12 cellular contexts compared by ENCODE assay signal in the genomic region with DNA sequence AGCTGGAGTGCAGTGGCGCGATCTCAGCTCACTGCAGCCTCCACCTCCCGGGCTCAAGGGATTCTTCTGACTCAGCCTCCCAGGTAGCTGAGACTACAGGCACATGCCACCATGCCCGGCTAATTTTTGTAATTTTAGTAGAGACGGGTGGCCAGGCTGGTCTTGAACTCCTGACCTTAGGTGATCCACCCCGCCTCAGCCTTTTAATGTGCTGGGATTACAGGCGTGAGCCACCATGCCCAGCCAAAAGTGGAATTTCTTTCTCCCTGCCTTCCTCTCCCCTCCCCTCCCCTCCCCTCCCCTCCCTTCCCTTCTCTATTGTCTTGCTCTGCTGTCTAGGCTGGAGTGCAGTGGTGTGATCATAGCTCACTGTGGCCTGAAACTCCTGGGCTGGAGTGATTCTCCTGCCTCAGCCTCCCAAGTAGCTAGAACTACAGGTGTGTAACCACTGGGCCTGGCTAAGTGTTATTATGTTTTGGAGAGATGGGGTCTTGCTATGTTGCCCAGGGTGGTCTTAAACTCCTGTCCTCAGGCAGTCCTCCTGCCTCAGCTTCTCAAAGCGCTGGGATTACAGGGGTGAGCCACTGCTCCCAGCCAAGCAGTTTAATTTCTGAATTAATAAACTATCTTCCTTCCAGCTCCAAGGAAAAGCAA. TPM values are rescaled to one million over a fixed set of nuclear protein-coding genes. Genes with fewer than 3 reads are reported as not detected.
DNase-seq lines count a peak whose midpoint lies in the region; ATAC-seq, FAIRE-seq and TF ChIP-seq lines count a peak whose summit lies in the region.
"Had no signal": no experiment of that assay in that cellular context is flagged by ENCODE, and none has a peak within 500 bp of the region (broad histone marks: within the 10 kb centered on the region; RNA-seq: fewer than 3 reads in every experiment).

No MANE protein-coding gene starts in this region.

- no peaks in the 10 kb centered on the region for H3K36me3 ChIP-seq in CD4-positive, alpha-beta memory T cell (ENCODE audit: insufficient read depth, low read length)
- no peaks in the 10 kb centered on the region for H3K36me3 ChIP-seq in effector memory CD4-positive, alpha-beta T cell (ENCODE audit: control insufficient read depth, insufficient read depth, low read length)
- no peaks in the 10 kb centered on the region for H3K36me3 ChIP-seq in osteoblast (ENCODE audit: insufficient read depth, low read length)
- no peaks in the 10 kb centered on the region for H3K36me3 ChIP-seq in right lobe of liver

- peaks cover 0 to 3% of the 10 kb centered on the region in 2 donors for H3K36me3 Mint-ChIP-seq in CD4-positive, alpha-beta memory T cell

- intact Hi-C loops in CD4-positive, alpha-beta memory T cell (cut with micrococcal nuclease), result loop anchor here (5.0 to 10.0 kb wide), 2 partner anchors 200 to 343 kb away; partner anchors contain the start of gene AKIRIN1
- intact Hi-C loops in right lobe of liver (cut with DNase I), result loop anchor here in 1 of 2 donors (10.0 kb wide), 1 partner anchor 60 kb away; no protein-coding TSS in a partner anchor

- peak overlapping the region; percentile 91 to 96 (median 93) for H3K27ac Mint-ChIP-seq in CD4-positive, alpha-beta memory T cell

- DNase-seq in CD4-positive, alpha-beta memory T cell, result no peak
- DNase-seq in RCC 7860 (ENCODE audit: low spot score) (peak; percentile 31), osteoblast (ENCODE audit: insufficient read length, low spot score, missing footprints) (no peak), RPMI8226 (no peak), LoVo (ENCODE audit: low spot score) (no peak), right lobe of liver (no peak)
- DNase-seq in effector memory CD4-positive, alpha-beta T cell, result no peak
- DNase-seq: activated CD4-positive, alpha-beta T cell treated with anti-CD3 and anti-CD28 coated beads for 1 hour; DMS 273 treated with DMSO at 0.1 percent for 48 hours; NCI-H526 treated with DMSO at 0.1 percent for 48 hours had no signal

- H3K27me3 Mint-ChIP-seq in CD4-positive, alpha-beta memory T cell, result no peaks in the 10 kb centered on the region

- H3K9me3 Mint-ChIP-seq in CD4-positive, alpha-beta memory T cell, result peaks cover 0 to 3% (median 0%) of the 10 kb centered on the region in 8 donors

- CTCF ChIA-PET in CD4-positive, alpha-beta memory T cell (lab: Charles Lee; ENCODE audit: partially characterized antibody), result interaction anchor here (0.7 to 17.2 kb wide), 13 partner anchors 12 to 216 kb away, joined by 3 to 820 read pairs (median 56); partner anchors contain the start of gene MACF1

- H3K4me2 ChIP-seq in osteoblast (ENCODE audit: insufficient read depth, low read length), result no peak overlapping the region

- ATAC-seq in right lobe of liver (no peak), GM19455 (IDR thresholded peaks at IDR 0.05; ENCODE audit: unreplicated experiment) (no peak)

- WGBS in right lobe of liver (ENCODE audit: insufficient coverage, low coverage, low lambda C conversion rate, missing lambda C conversion rate), result 67% methylated on average over 6 of the region's 8 CpGs

- H4K20me1 ChIP-seq in osteoblast (ENCODE audit: insufficient read depth, low read length), result no peaks in the 10 kb centered on the region

- no peak for TF ChIP-seq CTCF in osteoblast (IDR thresholded peaks at IDR 0.05; ENCODE audit: extremely low read depth, low read depth, low read length)
- no peak for TF ChIP-seq CTCF in right lobe of liver (IDR thresholded peaks at IDR 0.05)

- peak overlapping the region in 6 of 8 donors; percentile 33 to 76 (median 62) for H3K4me3 Mint-ChIP-seq in CD4-positive, alpha-beta memory T cell

- no peak for FAIRE-seq in RCC 7860 (lab: Jason Lieb, UNC)
- FAIRE-seq: urothelium cell line had no signal

- H3K9me3 ChIP-seq in CD4-positive, alpha-beta memory T cell (ENCODE audit: control insufficient read depth in 1 of 2, low read length in 2 of 2), result no peaks in the 10 kb centered on the region
- no peaks in the 10 kb centered on the region for H3K9me3 ChIP-seq in effector memory CD4-positive, alpha-beta T cell (ENCODE audit: control insufficient read depth, low read length)
- no peaks in the 10 kb centered on the region for H3K9me3 ChIP-seq in osteoblast (ENCODE audit: low read depth, low read length)
- H3K9me3 ChIP-seq in right lobe of liver, result no peaks in the 10 kb centered on the region

- H3K4me1 ChIP-seq in CD4-positive, alpha-beta memory T cell (ENCODE audit: insufficient read depth, low read length), result peaks cover 81% of the 10 kb centered on the region
- peaks cover 43% of the 10 kb centered on the region for H3K4me1 ChIP-seq in effector memory CD4-positive, alpha-beta T cell (ENCODE audit: control insufficient read depth, insufficient read depth, low read length, poor library complexity, severe bottlenecking)
- peaks cover 63% of the 10 kb centered on the region for H3K4me1 ChIP-seq in osteoblast (ENCODE audit: insufficient read depth, low read length)
- peaks cover 0 to 46% (median 17%) of the 10 kb centered on the region in 4 donors for H3K4me1 ChIP-seq in right lobe of liver

- peak overlapping the region; percentile 55 for H3K27ac ChIP-seq in CD4-positive, alpha-beta memory T cell (ENCODE audit: low read depth, low read length)
- H3K27ac ChIP-seq in effector memory CD4-positive, alpha-beta T cell (ENCODE audit: insufficient read depth, low read length, poor library complexity, severe bottlenecking), result peak overlapping the region; percentile 79
- peak overlapping the region; percentile 42 for H3K27ac ChIP-seq in osteoblast (ENCODE audit: low read depth, low read length)
- peak overlapping the region in 1 of 3 donors; percentile 12 for H3K27ac ChIP-seq in right lobe of liver

- H3K27me3 ChIP-seq in CD4-positive, alpha-beta memory T cell (ENCODE audit: insufficient read depth, low read length), result no peaks in the 10 kb centered on the region
- no peaks in the 10 kb centered on the region for H3K27me3 ChIP-seq in effector memory CD4-positive, alpha-beta T cell (replicated peaks; ENCODE audit: control insufficient read depth, insufficient read depth, low read length, poor library complexity, severe bottlenecking)
- H3K27me3 ChIP-seq in osteoblast (ENCODE audit: insufficient read depth, low read length) (no peaks in the 10 kb centered on the region), right lobe of liver (no peaks in the 10 kb centered on the region)

- TF ChIP-seq POLR2A in right lobe of liver (IDR thresholded peaks at IDR 0.05), result no peak

- H3K79me2 ChIP-seq in osteoblast (ENCODE audit: insufficient read depth, low read length), result peaks cover 76% of the 10 kb centered on the region

- POLR2A ChIA-PET in CD4-positive, alpha-beta memory T cell (lab: Charles Lee; ENCODE audit: partially characterized antibody), result interaction anchor here (0.6 to 6.6 kb wide), 10 partner anchors 11 to 168 kb away, joined by 3 to 163 read pairs (median 13); partner anchors contain the start of genes MACF1 and NDUFS5

- H2AFZ ChIP-seq in osteoblast (ENCODE audit: low read length), result no peak overlapping the region

- peaks cover 52 to 84% (median 65%) of the 10 kb centered on the region in 4 donors for H3K4me1 Mint-ChIP-seq in CD4-positive, alpha-beta memory T cell

- H3K4me3 ChIP-seq in CD4-positive, alpha-beta memory T cell (ENCODE audit: low read length in 2 of 2), result no peak overlapping the region
- H3K4me3 ChIP-seq in effector memory CD4-positive, alpha-beta T cell (ENCODE audit: insufficient read depth, low read depth, low read length, poor library complexity, severe bottlenecking), result no peak overlapping the region
- H3K4me3 ChIP-seq in osteoblast (ENCODE audit: insufficient read depth, low read length), result no peak overlapping the region
- H3K4me3 ChIP-seq in right lobe of liver, result no peak overlapping the region

RNA-seq across cellular contexts. Expression of gene MACF1, which starts 10.0 kb away (rescaled TPM):
- 100 to 1,000 TPM; 329 to 387 TPM for total RNA-seq in CD4-positive, alpha-beta memory T cell
- 100 to 1,000 TPM in 1 of 2 donors, 1 to 10 TPM in 1; 6.8 to 114 TPM for polyA plus RNA-seq in CD4-positive, alpha-beta memory T cell
- total RNA-seq in osteoblast, result 377 and 424 TPM in 2 replicates
- total RNA-seq in right lobe of liver, result 100 to 1,000 TPM in 3 of 6 experiments, 10 to 100 TPM in 3; 78.4 to 141 (median 100) TPM
